In the genomic region with DNA sequence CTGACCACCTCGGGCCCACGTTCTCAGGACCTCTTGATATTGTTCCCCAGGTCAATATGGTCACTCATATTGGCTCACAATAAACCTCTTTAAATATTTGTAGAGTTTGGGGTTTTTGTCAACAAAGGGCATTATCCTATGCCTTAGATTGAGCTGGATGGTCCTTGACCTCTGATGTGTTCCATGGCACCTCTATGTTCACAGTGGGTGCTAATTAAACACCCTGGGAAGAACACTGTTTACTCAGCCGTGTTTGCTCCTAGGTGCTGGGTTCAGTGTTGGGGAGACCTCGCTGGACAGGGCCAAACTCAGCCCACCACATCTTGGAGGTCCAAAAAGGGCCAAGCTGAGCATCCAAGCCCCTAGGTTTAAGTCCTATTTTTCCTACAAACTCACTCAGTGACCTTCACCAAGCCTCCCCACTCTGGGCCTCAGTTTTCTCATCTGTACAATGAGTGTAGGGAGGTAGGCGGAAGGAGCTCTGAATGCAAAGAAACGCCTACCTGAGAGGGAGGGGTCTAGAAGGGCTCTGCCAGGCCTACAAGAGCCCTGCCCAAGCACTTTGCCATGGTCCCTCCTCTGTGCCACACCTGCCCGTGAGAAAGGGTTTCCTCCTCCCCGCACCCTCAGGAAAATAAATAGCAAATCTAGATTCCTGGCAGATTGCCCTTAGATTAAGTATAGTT, we compare ENCODE assay signal across 1 cellular context.
A peak's percentile ranks its signal among the peaks of the same experiment; 100 is the strongest.
TF ChIP-seq lines count a peak whose summit lies in the region.

No MANE protein-coding gene starts in this region.

TF ChIP-seq in HepG2, 621 proteins besides CTCF, POLR2A, EP300 and RAD21 (continues in another document):
- no peak for TF ChIP-seq BORCS8-MEF2B (CRISPR knock-in tag; IDR thresholded peaks at IDR 0.05)
- TF ChIP-seq ZFP62 (CRISPR knock-in tag; IDR thresholded peaks at IDR 0.05): no peak
- TF ChIP-seq TAF15 (IDR thresholded peaks at IDR 0.05; ENCODE audit: low read depth, low read length, poor library complexity, severe bottlenecking): no peak
- no peak for TF ChIP-seq PAF1 (CRISPR knock-in tag; IDR thresholded peaks at IDR 0.05)
- no peak for TF ChIP-seq ZNF225 (CRISPR knock-in tag; IDR thresholded peaks at IDR 0.05)
- TF ChIP-seq ZBTB38 (CRISPR knock-in tag; IDR thresholded peaks at IDR 0.05): no peak
- TF ChIP-seq, protein P1, sequence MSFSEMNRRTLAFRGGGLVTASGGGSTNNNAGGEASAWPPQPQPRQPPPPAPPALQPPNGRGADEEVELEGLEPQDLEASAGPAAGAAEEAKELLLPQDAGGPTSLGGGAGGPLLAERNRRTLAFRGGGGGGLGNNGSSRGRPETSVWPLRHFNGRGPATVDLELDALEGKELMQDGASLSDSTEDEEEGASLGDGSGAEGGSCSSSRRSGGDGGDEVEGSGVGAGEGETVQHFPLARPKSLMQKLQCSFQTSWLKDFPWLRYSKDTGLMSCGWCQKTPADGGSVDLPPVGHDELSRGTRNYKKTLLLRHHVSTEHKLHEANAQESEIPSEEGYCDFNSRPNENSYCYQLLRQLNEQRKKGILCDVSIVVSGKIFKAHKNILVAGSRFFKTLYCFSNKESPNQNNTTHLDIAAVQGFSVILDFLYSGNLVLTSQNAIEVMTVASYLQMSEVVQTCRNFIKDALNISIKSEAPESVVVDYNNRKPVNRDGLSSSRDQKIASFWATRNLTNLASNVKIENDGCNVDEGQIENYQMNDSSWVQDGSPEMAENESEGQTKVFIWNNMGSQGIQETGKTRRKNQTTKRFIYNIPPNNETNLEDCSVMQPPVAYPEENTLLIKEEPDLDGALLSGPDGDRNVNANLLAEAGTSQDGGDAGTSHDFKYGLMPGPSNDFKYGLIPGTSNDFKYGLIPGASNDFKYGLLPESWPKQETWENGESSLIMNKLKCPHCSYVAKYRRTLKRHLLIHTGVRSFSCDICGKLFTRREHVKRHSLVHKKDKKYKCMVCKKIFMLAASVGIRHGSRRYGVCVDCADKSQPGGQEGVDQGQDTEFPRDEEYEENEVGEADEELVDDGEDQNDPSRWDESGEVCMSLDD (CRISPR knock-in tag; IDR thresholded peaks at IDR 0.05; ENCODE audit: borderline replicate concordance): no peak
- no peak for TF ChIP-seq KLF13 (CRISPR knock-in tag; IDR thresholded peaks at IDR 0.05)
- no peak for TF ChIP-seq ZNF615 (CRISPR knock-in tag; IDR thresholded peaks at IDR 0.05; ENCODE audit: borderline replicate concordance)
- no peak for TF ChIP-seq FOXO1 (CRISPR knock-in tag; IDR thresholded peaks at IDR 0.05)
- no peak for TF ChIP-seq SMARCE1 (IDR thresholded peaks at IDR 0.05; ENCODE audit: borderline replicate concordance)
- TF ChIP-seq, protein P2, sequence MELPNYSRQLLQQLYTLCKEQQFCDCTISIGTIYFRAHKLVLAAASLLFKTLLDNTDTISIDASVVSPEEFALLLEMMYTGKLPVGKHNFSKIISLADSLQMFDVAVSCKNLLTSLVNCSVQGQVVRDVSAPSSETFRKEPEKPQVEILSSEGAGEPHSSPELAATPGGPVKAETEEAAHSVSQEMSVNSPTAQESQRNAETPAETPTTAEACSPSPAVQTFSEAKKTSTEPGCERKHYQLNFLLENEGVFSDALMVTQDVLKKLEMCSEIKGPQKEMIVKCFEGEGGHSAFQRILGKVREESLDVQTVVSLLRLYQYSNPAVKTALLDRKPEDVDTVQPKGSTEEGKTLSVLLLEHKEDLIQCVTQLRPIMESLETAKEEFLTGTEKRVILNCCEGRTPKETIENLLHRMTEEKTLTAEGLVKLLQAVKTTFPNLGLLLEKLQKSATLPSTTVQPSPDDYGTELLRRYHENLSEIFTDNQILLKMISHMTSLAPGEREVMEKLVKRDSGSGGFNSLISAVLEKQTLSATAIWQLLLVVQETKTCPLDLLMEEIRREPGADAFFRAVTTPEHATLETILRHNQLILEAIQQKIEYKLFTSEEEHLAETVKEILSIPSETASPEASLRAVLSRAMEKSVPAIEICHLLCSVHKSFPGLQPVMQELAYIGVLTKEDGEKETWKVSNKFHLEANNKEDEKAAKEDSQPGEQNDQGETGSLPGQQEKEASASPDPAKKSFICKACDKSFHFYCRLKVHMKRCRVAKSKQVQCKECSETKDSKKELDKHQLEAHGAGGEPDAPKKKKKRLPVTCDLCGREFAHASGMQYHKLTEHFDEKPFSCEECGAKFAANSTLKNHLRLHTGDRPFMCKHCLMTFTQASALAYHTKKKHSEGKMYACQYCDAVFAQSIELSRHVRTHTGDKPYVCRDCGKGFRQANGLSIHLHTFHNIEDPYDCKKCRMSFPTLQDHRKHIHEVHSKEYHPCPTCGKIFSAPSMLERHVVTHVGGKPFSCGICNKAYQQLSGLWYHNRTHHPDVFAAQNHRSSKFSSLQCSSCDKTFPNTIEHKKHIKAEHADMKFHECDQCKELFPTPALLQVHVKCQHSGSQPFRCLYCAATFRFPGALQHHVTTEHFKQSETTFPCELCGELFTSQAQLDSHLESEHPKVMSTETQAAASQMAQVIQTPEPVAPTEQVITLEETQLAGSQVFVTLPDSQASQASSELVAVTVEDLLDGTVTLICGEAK (IDR thresholded peaks at IDR 0.05): no peak
- TF ChIP-seq, protein P2 (CRISPR knock-in tag; IDR thresholded peaks at IDR 0.05): no peak
- TF ChIP-seq NR2F6 (IDR thresholded peaks at IDR 0.05): peak; percentile 82
- TF ChIP-seq NR2F6 (CRISPR knock-in tag; IDR thresholded peaks at IDR 0.05): 0 out of 2 replicates have a peak, but pooled peaks have one; percentile 23
- TF ChIP-seq, protein P3, sequence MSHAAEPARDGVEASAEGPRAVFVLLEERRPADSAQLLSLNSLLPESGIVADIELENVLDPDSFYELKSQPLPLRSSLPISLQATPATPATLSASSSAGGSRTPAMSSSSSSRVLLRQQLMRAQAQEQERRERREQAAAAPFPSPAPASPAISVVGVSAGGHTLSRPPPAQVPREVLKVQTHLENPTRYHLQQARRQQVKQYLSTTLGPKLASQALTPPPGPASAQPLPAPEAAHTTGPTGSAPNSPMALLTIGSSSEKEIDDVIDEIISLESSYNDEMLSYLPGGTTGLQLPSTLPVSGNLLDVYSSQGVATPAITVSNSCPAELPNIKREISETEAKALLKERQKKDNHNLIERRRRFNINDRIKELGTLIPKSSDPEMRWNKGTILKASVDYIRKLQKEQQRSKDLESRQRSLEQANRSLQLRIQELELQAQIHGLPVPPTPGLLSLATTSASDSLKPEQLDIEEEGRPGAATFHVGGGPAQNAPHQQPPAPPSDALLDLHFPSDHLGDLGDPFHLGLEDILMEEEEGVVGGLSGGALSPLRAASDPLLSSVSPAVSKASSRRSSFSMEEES (CRISPR knock-in tag; IDR thresholded peaks at IDR 0.05): no peak
- no peak for TF ChIP-seq NCOA1 (CRISPR knock-in tag; IDR thresholded peaks at IDR 0.05)
- peak; percentile 65; the same call in 1 of the 2 replicates for TF ChIP-seq TBX2 (CRISPR knock-in tag; IDR thresholded peaks at IDR 0.05; ENCODE audit: borderline replicate concordance)
- no peak for TF ChIP-seq NFKB2 (CRISPR knock-in tag; IDR thresholded peaks at IDR 0.05; ENCODE audit: borderline replicate concordance)
- no peak for TF ChIP-seq FOXP1 (IDR thresholded peaks at IDR 0.05)
- peak; percentile 39; the same call in 1 of the 2 replicates for TF ChIP-seq FOXP1 (CRISPR knock-in tag; IDR thresholded peaks at IDR 0.05)
- peak; percentile 79; the same call in 1 of the 2 replicates for TF ChIP-seq TBX3 (IDR thresholded peaks at IDR 0.05; ENCODE audit: borderline replicate concordance)
- TF ChIP-seq ZFP36L2 (CRISPR knock-in tag; IDR thresholded peaks at IDR 0.05): no peak
- TF ChIP-seq, protein P4, sequence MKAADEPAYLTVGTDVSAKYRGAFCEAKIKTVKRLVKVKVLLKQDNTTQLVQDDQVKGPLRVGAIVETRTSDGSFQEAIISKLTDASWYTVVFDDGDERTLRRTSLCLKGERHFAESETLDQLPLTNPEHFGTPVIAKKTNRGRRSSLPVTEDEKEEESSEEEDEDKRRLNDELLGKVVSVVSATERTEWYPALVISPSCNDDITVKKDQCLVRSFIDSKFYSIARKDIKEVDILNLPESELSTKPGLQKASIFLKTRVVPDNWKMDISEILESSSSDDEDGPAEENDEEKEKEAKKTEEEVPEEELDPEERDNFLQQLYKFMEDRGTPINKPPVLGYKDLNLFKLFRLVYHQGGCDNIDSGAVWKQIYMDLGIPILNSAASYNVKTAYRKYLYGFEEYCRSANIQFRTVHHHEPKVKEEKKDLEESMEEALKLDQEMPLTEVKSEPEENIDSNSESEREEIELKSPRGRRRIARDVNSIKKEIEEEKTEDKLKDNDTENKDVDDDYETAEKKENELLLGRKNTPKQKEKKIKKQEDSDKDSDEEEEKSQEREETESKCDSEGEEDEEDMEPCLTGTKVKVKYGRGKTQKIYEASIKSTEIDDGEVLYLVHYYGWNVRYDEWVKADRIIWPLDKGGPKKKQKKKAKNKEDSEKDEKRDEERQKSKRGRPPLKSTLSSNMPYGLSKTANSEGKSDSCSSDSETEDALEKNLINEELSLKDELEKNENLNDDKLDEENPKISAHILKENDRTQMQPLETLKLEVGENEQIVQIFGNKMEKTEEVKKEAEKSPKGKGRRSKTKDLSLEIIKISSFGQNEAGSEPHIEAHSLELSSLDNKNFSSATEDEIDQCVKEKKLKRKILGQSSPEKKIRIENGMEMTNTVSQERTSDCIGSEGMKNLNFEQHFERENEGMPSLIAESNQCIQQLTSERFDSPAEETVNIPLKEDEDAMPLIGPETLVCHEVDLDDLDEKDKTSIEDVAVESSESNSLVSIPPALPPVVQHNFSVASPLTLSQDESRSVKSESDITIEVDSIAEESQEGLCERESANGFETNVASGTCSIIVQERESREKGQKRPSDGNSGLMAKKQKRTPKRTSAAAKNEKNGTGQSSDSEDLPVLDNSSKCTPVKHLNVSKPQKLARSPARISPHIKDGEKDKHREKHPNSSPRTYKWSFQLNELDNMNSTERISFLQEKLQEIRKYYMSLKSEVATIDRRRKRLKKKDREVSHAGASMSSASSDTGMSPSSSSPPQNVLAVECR (CRISPR knock-in tag; IDR thresholded peaks at IDR 0.05; ENCODE audit: borderline replicate concordance): no peak
- no peak for TF ChIP-seq ZSCAN22 (CRISPR knock-in tag; IDR thresholded peaks at IDR 0.05)
- no peak for TF ChIP-seq ZNF749 (CRISPR knock-in tag; IDR thresholded peaks at IDR 0.05; ENCODE audit: borderline replicate concordance)
- TF ChIP-seq HHEX (CRISPR knock-in tag; IDR thresholded peaks at IDR 0.05): peak; percentile 77
- no peak for TF ChIP-seq NFE2L2 (IDR thresholded peaks at IDR 0.05; ENCODE audit: low read length)
- TF ChIP-seq, protein P5, sequence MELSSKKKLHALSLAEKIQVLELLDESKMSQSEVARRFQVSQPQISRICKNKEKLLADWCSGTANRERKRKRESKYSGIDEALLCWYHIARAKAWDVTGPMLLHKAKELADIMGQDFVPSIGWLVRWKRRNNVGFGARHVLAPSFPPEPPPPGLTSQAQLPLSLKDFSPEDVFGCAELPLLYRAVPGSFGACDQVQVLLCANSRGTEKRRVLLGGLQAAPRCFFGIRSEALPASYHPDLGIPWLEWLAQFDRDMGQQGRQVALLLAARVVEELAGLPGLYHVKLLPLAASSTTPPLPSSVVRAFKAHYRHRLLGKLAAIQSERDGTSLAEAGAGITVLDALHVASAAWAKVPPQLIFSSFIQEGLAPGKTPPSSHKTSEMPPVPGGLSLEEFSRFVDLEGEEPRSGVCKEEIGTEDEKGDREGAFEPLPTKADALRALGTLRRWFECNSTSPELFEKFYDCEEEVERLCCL (CRISPR knock-in tag; IDR thresholded peaks at IDR 0.05; ENCODE audit: borderline replicate concordance): no peak
- TF ChIP-seq, protein P6, sequence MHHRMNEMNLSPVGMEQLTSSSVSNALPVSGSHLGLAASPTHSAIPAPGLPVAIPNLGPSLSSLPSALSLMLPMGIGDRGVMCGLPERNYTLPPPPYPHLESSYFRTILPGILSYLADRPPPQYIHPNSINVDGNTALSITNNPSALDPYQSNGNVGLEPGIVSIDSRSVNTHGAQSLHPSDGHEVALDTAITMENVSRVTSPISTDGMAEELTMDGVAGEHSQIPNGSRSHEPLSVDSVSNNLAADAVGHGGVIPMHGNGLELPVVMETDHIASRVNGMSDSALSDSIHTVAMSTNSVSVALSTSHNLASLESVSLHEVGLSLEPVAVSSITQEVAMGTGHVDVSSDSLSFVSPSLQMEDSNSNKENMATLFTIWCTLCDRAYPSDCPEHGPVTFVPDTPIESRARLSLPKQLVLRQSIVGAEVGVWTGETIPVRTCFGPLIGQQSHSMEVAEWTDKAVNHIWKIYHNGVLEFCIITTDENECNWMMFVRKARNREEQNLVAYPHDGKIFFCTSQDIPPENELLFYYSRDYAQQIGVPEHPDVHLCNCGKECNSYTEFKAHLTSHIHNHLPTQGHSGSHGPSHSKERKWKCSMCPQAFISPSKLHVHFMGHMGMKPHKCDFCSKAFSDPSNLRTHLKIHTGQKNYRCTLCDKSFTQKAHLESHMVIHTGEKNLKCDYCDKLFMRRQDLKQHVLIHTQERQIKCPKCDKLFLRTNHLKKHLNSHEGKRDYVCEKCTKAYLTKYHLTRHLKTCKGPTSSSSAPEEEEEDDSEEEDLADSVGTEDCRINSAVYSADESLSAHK (CRISPR knock-in tag; IDR thresholded peaks at IDR 0.05; ENCODE audit: borderline replicate concordance): no peak
